In genomic region chr4:172173206-172173605, GRCh38 we compare ENCODE assay signal across 1 cellular context.
TF ChIP-seq lines count a peak whose summit lies in the region.

No MANE protein-coding gene starts in this region.

TF ChIP-seq in K562, 482 proteins besides CTCF, POLR2A, EP300 and RAD21 (continued from another document):
- TF ChIP-seq PBX2 (CRISPR knock-in tag; IDR thresholded peaks at IDR 0.05; ENCODE audit: low read depth) (no peak), PBX2 (tag; conservative IDR thresholded peaks at IDR 0.05; ENCODE audit: low read depth) (no peak)
